Comparison of ENCODE assay signal across 8 cellular contexts in genomic region chr2:179129574-179130238, GRCh38.
A peak's percentile ranks its signal among the peaks of the same experiment; 100 is the strongest.
DNase-seq lines count a peak whose midpoint lies in the region; ATAC-seq, FAIRE-seq and TF ChIP-seq lines count a peak whose summit lies in the region.

No MANE protein-coding gene starts in this region.

- dilution Hi-C loops in keratinocyte (cut with MboI; ENCODE audit: extremely low pct_ligation_motif_present, low sequenced_read_pairs), result no loop called here

- no peaks in the 10 kb centered on the region for H4K20me1 ChIP-seq in keratinocyte (ENCODE audit: control insufficient read depth, extremely low read depth, insufficient read depth, low read length)

- DNase-seq in EL (peak; percentile 6), keratinocyte (ENCODE audit: low read depth, low spot score) (no peak), 8988T (no peak)

- no peak for FAIRE-seq in keratinocyte (lab: Jason Lieb, UNC)

- H3K9me3 ChIP-seq in keratinocyte (ENCODE audit: control insufficient read depth, low read depth, low read length), result no peaks in the 10 kb centered on the region

- ATAC-seq in HG02610 (IDR thresholded peaks at IDR 0.05; ENCODE audit: unreplicated experiment) (peak; percentile 56), GM21825 (IDR thresholded peaks at IDR 0.05; ENCODE audit: unreplicated experiment) (no peak), GM21786 (IDR thresholded peaks at IDR 0.05; ENCODE audit: unreplicated experiment) (no peak), HG03095 (IDR thresholded peaks at IDR 0.05; ENCODE audit: unreplicated experiment) (no peak)

- H3K27me3 ChIP-seq in keratinocyte (ENCODE audit: control insufficient read depth, extremely low read depth, insufficient read depth, low read length), result no peaks in the 10 kb centered on the region

- no peak overlapping the region for H2AFZ ChIP-seq in keratinocyte (ENCODE audit: control insufficient read depth, low read length)

- no peak overlapping the region for H3K4me3 ChIP-seq in keratinocyte (ENCODE audit: control insufficient read depth in 2 of 3, extremely low read depth in 1 of 3, insufficient read depth in 2 of 3, low read depth in 1 of 3, low read length in 3 of 3)

- no peak overlapping the region for H3K4me2 ChIP-seq in keratinocyte (ENCODE audit: control insufficient read depth, extremely low read depth, insufficient read depth, low read depth, low read length)

- H3K27ac ChIP-seq in VCaP, result no peak overlapping the region
- no peak overlapping the region for H3K27ac ChIP-seq in keratinocyte (ENCODE audit: control insufficient read depth, insufficient read depth, low read length)

- H3K9ac ChIP-seq in keratinocyte (ENCODE audit: control insufficient read depth, extremely low read depth, insufficient read depth, low read length), result no peak overlapping the region

- TF ChIP-seq CTCF in VCaP (conservative IDR thresholded peaks at IDR 0.05) (peak; percentile 84), keratinocyte (optimal IDR thresholded peaks at IDR 0.05 in 1 of 3, IDR thresholded peaks at IDR 0.05 in 1 of 3, conservative IDR thresholded peaks at IDR 0.05 in 1 of 3; ENCODE audit: extremely low read depth in 1 of 3, insufficient read depth in 2 of 3, low read length in 3 of 3) (peak in 2 of 3 experiments; percentile 48 to 52)

- no peaks in the 10 kb centered on the region for H3K79me2 ChIP-seq in keratinocyte (ENCODE audit: control insufficient read depth, insufficient read depth, low read length)

- no peaks in the 10 kb centered on the region for H3K9me1 ChIP-seq in keratinocyte (ENCODE audit: control insufficient read depth, extremely low read depth, insufficient read depth, low read length)

- no peaks in the 10 kb centered on the region for H3K36me3 ChIP-seq in keratinocyte (ENCODE audit: control insufficient read depth in 2 of 2, extremely low read depth in 1 of 2, insufficient read depth in 2 of 2, low read length in 2 of 2)

- no peaks in the 10 kb centered on the region for H3K4me1 ChIP-seq in keratinocyte (ENCODE audit: control insufficient read depth, extremely low read depth, insufficient read depth, low read length)
